In genomic region chrX:32678487-32678886, GRCh38 we compare ENCODE assay signal across 6 cellular contexts.
"Had no signal": no experiment of that assay in that cellular context is flagged by ENCODE, and none has a peak within 500 bp of the region (broad histone marks: within the 10 kb centered on the region; RNA-seq: fewer than 3 reads in every experiment).

No MANE protein-coding gene starts in this region.

- DNase-seq: IMR-90, KBM-7 had no signal

- H3K36me3 Mint-ChIP-seq: IgD-negative memory B cell had no signal

- H3K4me3 ChIP-seq: K562 had no signal

- ATAC-seq: HepG2, K562 had no signal

- H3K27ac Mint-ChIP-seq: IgD-negative memory B cell had no signal

- H3K27ac ChIP-seq: HL-60 had no signal

- FAIRE-seq: HepG2, K562 had no signal
